In genomic region chr10:75210193-75211006, GRCh38 we compare ENCODE assay signal across 8 cellular contexts. TPM values are rescaled to one million over a fixed set of nuclear protein-coding genes. Genes with fewer than 3 reads are reported as not detected.
DNase-seq lines count a peak whose midpoint lies in the region; ATAC-seq lines count a peak whose summit lies in the region.

TSS of gene VDAC2 (plus strand) at chr10:75210796. CDS start at chr10:75211159, 363 bp downstream.

- ATAC-seq in GM21447 (IDR thresholded peaks at IDR 0.05; ENCODE audit: unreplicated experiment), result peak; percentile 76

- H3K9ac ChIP-seq in HUES6 (ENCODE audit: low read length), result peak within 1 kb of the TSS; percentile 99

- H3K27ac ChIP-seq in HUES6 (ENCODE audit: low read depth, low read length) (peak within 1 kb of the TSS; percentile 100), esophagus (ENCODE audit: low read depth in 2 of 2, low read length in 1 of 2) (peak within 1 kb of the TSS; percentile 100), muscle layer of duodenum (ENCODE audit: low read length) (peak within 1 kb of the TSS; percentile 99)

- WGBS in esophagus, 2 donors, result 0 to 1% methylated on average over 72 to 84 of the region's 84 CpGs

- H3K9me3 ChIP-seq in HUES6 (ENCODE audit: control insufficient read depth, insufficient read depth, low read depth, low read length) (no peaks in the 10 kb centered on the region), esophagus (ENCODE audit: control insufficient read depth in 2 of 2, insufficient read depth in 1 of 2, low read depth in 1 of 2, low read length in 1 of 2) (no peaks in the 10 kb centered on the region), muscle layer of duodenum (ENCODE audit: control insufficient read depth in 1 of 2, low read length in 2 of 2) (no peaks in the 10 kb centered on the region)

- H3K4me3 ChIP-seq in HUES6 (ENCODE audit: low read depth, low read length) (peak within 1 kb of the TSS; percentile 76), esophagus (ENCODE audit: low read depth in 1 of 2, low read length in 2 of 2) (peak within 1 kb of the TSS; percentile 83 to 89), muscle layer of duodenum (ENCODE audit: low read depth in 1 of 2, low read length in 2 of 2) (peak within 1 kb of the TSS; percentile 82 to 95)

- H3K4me1 ChIP-seq in HUES6 (ENCODE audit: control insufficient read depth, insufficient read depth, low read length), result peaks cover 34% of the 10 kb centered on the region
- H3K4me1 ChIP-seq in esophagus (ENCODE audit: control insufficient read depth in 2 of 2, insufficient read depth in 2 of 2, low read length in 1 of 2), result peaks cover 0 to 9% of the 10 kb centered on the region in 2 donors
- H3K4me1 ChIP-seq in muscle layer of duodenum (ENCODE audit: control insufficient read depth in 1 of 2, insufficient read depth in 2 of 2, low read length in 2 of 2), result peaks cover 6 to 24% of the 10 kb centered on the region in 2 donors

- DNase-seq in DMS 273 (lab: John Stamatoyannopoulos, UW; ENCODE audit: unreplicated experiment) (peak; percentile 91), OCI-M2 (lab: John Stamatoyannopoulos, UW; ENCODE audit: unreplicated experiment) (peak; percentile 69)
- peak; percentile 99 for DNase-seq in activated T-cell treated with anti-CD3 and anti-CD28 coated beads, Interleukin-2, amount 50 U/mL, for 1 hour
- peak; percentile 88 to 91 for DNase-seq in stimulated activated CD8-positive, alpha-beta memory T cell treated with anti-CD3 and anti-CD28 coated beads, Interleukin-7, amount 100 ng/mL, for 4 hours (ENCODE audit: low read depth in 2 of 2)

- H3K27me3 ChIP-seq in HUES6 (ENCODE audit: control insufficient read depth, insufficient read depth, low read length) (no peaks in the 10 kb centered on the region), esophagus (ENCODE audit: control insufficient read depth in 1 of 2, insufficient read depth in 2 of 2, low read length in 2 of 2) (no peaks in the 10 kb centered on the region), muscle layer of duodenum (ENCODE audit: low read depth, low read length) (no peaks in the 10 kb centered on the region)

- H3K36me3 ChIP-seq in HUES6 (ENCODE audit: control insufficient read depth, insufficient read depth, low read length) (peaks cover 39% of the 10 kb centered on the region), esophagus (ENCODE audit: control insufficient read depth in 2 of 2, insufficient read depth in 2 of 2, low read length in 1 of 2) (peaks cover 0 to 8% of the 10 kb centered on the region in 2 donors), muscle layer of duodenum (ENCODE audit: control insufficient read depth in 1 of 2, insufficient read depth in 2 of 2, low read length in 2 of 2) (peaks cover 6 to 34% of the 10 kb centered on the region in 2 donors)

RNA-seq across cellular contexts. Expression of gene VDAC2, which starts in this region (rescaled TPM):
- 100 to 1,000 TPM; 268 to 282 TPM for polyA plus RNA-seq in esophagus

Comparison
In these comparisons a context has a peak if more than half of its experiments do, and no peak if none do; other contexts are left out.
1. Peak in every context shown above with its lines: DNase-seq, ATAC-seq, H3K4me3 ChIP-seq and H3K27ac ChIP-seq.